ENCODE assay signal across 8 cellular contexts in the genomic region with DNA sequence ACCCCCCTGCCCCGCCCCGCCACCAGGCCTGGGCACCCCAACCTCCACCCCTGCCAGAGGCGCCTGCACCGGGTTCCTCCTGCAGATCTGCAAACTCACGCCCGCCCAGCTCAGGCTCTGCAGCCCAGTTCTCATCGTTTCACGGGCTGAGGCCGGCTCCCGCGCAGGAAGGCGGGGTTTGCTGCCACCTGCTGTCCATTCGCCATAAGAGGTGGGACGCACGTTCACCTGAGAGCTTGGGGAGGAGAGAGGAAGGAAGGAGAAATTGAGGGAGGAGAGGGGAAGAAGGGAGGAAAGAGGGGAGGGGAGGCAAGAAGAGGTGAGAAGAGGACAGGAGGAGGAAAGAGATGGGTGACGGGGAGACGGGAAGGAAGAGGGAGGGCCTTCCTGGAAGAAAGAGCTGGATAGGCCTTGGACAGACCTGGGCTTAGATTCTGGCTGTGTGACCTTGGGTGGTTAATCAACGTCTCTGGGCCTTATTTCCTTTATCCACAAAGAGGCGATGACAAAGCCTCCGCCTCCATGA.
DNase-seq lines count a peak whose midpoint lies in the region; ATAC-seq and TF ChIP-seq lines count a peak whose summit lies in the region.

No MANE protein-coding gene starts in this region.

- DNase-seq in G401 (ENCODE audit: low spot score), result peak; percentile 79
- DNase-seq in SK-MEL-5 (ENCODE audit: low read depth, low spot score), result peak; percentile 71
- peak; percentile 85 for DNase-seq in activated naive CD4-positive, alpha-beta T cell treated with anti-CD3 and anti-CD28 coated beads for 36 hours
- peak; percentile 65 to 88 for DNase-seq in cardiac muscle cell (ENCODE audit: low read depth in 1 of 2, low spot score in 1 of 2)
- DNase-seq in psoas muscle, result peak; percentile 48 to 79

- in situ Hi-C loops in G401 (cut with HindIII; ENCODE audit: low sequenced_read_pairs) (no loop called here), SK-MEL-5 (cut with HindIII; ENCODE audit: low pct_unique_long_range_greater_than_20kb, low sequenced_read_pairs) (no loop called here)

- peaks cover 27% of the 10 kb centered on the region for H3K27me3 ChIP-seq in cardiac muscle cell
- H3K27me3 ChIP-seq in psoas muscle (ENCODE audit: insufficient read depth in 3 of 3, low read length in 2 of 3), result peaks cover 0 to 54% (median 18%) of the 10 kb centered on the region in 3 donors

- H3K36me3 Mint-ChIP-seq in activated naive CD4-positive, alpha-beta T cell treated with anti-CD3 and anti-CD28 coated beads for 36 hours (ENCODE audit: low read depth), result peaks cover 5% of the 10 kb centered on the region

- intact Hi-C loops in activated naive CD4-positive, alpha-beta T cell treated with anti-CD3 and anti-CD28 coated beads for 36 hours (cut with micrococcal nuclease), result loop anchor here (2.0 to 10.0 kb wide), 4 partner anchors 133 to 834 kb away; no protein-coding TSS in a partner anchor
- intact Hi-C loops in psoas muscle (cut with DNase I), result loop anchor here (10.0 kb wide), 2 partner anchors 116 to 776 kb away; a partner anchor contains a TSS

- peaks cover 12% of the 10 kb centered on the region for H3K4me1 Mint-ChIP-seq in activated naive CD4-positive, alpha-beta T cell treated with anti-CD3 and anti-CD28 coated beads for 36 hours (ENCODE audit: low read depth)

- no peak overlapping the region for H3K27ac Mint-ChIP-seq in activated naive CD4-positive, alpha-beta T cell treated with anti-CD3 and anti-CD28 coated beads for 36 hours

- peaks cover 44% of the 10 kb centered on the region for H3K27me3 Mint-ChIP-seq in activated naive CD4-positive, alpha-beta T cell treated with anti-CD3 and anti-CD28 coated beads for 36 hours (ENCODE audit: low read depth)

- H3K4me3 Mint-ChIP-seq in activated naive CD4-positive, alpha-beta T cell treated with anti-CD3 and anti-CD28 coated beads for 36 hours, result no peak overlapping the region

- H3K4me3 ChIP-seq in cardiac muscle cell, result no peak overlapping the region
- no peak overlapping the region for H3K4me3 ChIP-seq in psoas muscle

- WGBS in psoas muscle, 3 donors, result 7 to 8% (median 7%) methylated on average over 20 of the region's 20 CpGs

- H3K36me3 ChIP-seq in cardiac muscle cell (no peaks in the 10 kb centered on the region), psoas muscle (ENCODE audit: insufficient read depth in 1 of 2, low read depth in 1 of 2) (no peaks in the 10 kb centered on the region)

- ATAC-seq in psoas muscle, result peak; percentile 80 to 96 (median 88)
- ATAC-seq in HG03039 (IDR thresholded peaks at IDR 0.05; ENCODE audit: unreplicated experiment), result no peak
- no peak for ATAC-seq in HG02571 (IDR thresholded peaks at IDR 0.05; ENCODE audit: unreplicated experiment)

- H3K4me1 ChIP-seq in cardiac muscle cell (ENCODE audit: low read depth) (no peaks in the 10 kb centered on the region), psoas muscle (no peaks in the 10 kb centered on the region)

- TF ChIP-seq CTCF in cardiac muscle cell (IDR thresholded peaks at IDR 0.05; ENCODE audit: low read depth, low read length), result peak; percentile 68
- peak; percentile 60 for TF ChIP-seq CTCF in psoas muscle (IDR thresholded peaks at IDR 0.05)

- peak; percentile 95 for TF ChIP-seq RAD21 in Ishikawa (IDR thresholded peaks at IDR 0.05; ENCODE audit: low read depth)

- peaks cover 11% of the 10 kb centered on the region for H3K9me3 Mint-ChIP-seq in activated naive CD4-positive, alpha-beta T cell treated with anti-CD3 and anti-CD28 coated beads for 36 hours

- H3K9me3 ChIP-seq in cardiac muscle cell (ENCODE audit: low read depth) (no peaks in the 10 kb centered on the region), psoas muscle (peaks cover 4% of the 10 kb centered on the region)

- H3K27ac ChIP-seq in cardiac muscle cell (no peak overlapping the region), psoas muscle (no peak overlapping the region)

- no peak for TF ChIP-seq EP300 in Ishikawa (IDR thresholded peaks at IDR 0.05; ENCODE audit: borderline replicate concordance)

- CTCF ChIA-PET in activated naive CD4-positive, alpha-beta T cell treated with anti-CD3 and anti-CD28 coated beads for 36 hours (lab: Charles Lee), result interaction anchor here (0.6 to 1.7 kb wide), 10 partner anchors 16 to 746 kb away, joined by 3 to 7 read pairs (median 4); a partner anchor contains a TSS

TF ChIP-seq in Ishikawa, 13 proteins besides CTCF, POLR2A, EP300 and RAD21:
- TF ChIP-seq TEAD4 (IDR thresholded peaks at IDR 0.05), result no peak
- TF ChIP-seq TCF12 (IDR thresholded peaks at IDR 0.05; ENCODE audit: low read depth), result no peak
- TF ChIP-seq, protein P1, sequence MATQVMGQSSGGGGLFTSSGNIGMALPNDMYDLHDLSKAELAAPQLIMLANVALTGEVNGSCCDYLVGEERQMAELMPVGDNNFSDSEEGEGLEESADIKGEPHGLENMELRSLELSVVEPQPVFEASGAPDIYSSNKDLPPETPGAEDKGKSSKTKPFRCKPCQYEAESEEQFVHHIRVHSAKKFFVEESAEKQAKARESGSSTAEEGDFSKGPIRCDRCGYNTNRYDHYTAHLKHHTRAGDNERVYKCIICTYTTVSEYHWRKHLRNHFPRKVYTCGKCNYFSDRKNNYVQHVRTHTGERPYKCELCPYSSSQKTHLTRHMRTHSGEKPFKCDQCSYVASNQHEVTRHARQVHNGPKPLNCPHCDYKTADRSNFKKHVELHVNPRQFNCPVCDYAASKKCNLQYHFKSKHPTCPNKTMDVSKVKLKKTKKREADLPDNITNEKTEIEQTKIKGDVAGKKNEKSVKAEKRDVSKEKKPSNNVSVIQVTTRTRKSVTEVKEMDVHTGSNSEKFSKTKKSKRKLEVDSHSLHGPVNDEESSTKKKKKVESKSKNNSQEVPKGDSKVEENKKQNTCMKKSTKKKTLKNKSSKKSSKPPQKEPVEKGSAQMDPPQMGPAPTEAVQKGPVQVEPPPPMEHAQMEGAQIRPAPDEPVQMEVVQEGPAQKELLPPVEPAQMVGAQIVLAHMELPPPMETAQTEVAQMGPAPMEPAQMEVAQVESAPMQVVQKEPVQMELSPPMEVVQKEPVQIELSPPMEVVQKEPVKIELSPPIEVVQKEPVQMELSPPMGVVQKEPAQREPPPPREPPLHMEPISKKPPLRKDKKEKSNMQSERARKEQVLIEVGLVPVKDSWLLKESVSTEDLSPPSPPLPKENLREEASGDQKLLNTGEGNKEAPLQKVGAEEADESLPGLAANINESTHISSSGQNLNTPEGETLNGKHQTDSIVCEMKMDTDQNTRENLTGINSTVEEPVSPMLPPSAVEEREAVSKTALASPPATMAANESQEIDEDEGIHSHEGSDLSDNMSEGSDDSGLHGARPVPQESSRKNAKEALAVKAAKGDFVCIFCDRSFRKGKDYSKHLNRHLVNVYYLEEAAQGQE (IDR thresholded peaks at IDR 0.05; ENCODE audit: low read depth), result 0 out of 2 replicates have a peak, but pooled peaks have one; percentile 27

Comparison
In these comparisons a context has a peak if more than half of its experiments do, and no peak if none do; other contexts are left out.
1. ATAC-seq: peak in psoas muscle (4 of 4); none in HG03039 (single experiment) and HG02571 (single experiment).
2. Peak in every context shown above with its lines, with median percentiles within 50 percentile points of each other: DNase-seq.